9 cellular contexts compared by ENCODE assay signal in genomic region chr1:226029093-226029496, GRCh38. TPM values are rescaled to one million over a fixed set of nuclear protein-coding genes. Genes with fewer than 3 reads are reported as not detected.
DNase-seq lines count a peak whose midpoint lies in the region; ATAC-seq and TF ChIP-seq lines count a peak whose summit lies in the region.
"Had no signal": no experiment of that assay in that cellular context is flagged by ENCODE, and none has a peak within 500 bp of the region (broad histone marks: within the 10 kb centered on the region; RNA-seq: fewer than 3 reads in every experiment).

No MANE protein-coding gene starts in this region.

- in situ Hi-C loops in G401 (cut with HindIII; ENCODE audit: low sequenced_read_pairs) = no loop called here

- H3K18ac ChIP-seq in H9 (ENCODE audit: insufficient read length, low read depth, low read length) = no peak overlapping the region

- no peak overlapping the region for H4K8ac ChIP-seq in H9 (replicated peaks; ENCODE audit: insufficient read length, low read depth, low read length)

- H3K56ac ChIP-seq in H9 (ENCODE audit: insufficient read length, low read depth, low read length) = no peak overlapping the region

- DNase-seq in GM12865 (ENCODE audit: low read depth) = peak; percentile 79
- DNase-seq in colonic mucosa = peak; percentile 75
- DNase-seq in H9 = no peak
- DNase-seq in NCI-H2196 (lab: John Stamatoyannopoulos, UW; ENCODE audit: unreplicated experiment) = no peak
- DNase-seq in G401 (ENCODE audit: low spot score) = no peak
- DNase-seq in NCI-H187 (lab: John Stamatoyannopoulos, UW) = no peak
- DNase-seq: MG63 had no signal

- H3K27me3 ChIP-seq in colonic mucosa (no peaks in the 10 kb centered on the region), H9 (ENCODE audit: insufficient read depth, low read length) (no peaks in the 10 kb centered on the region)
- H3K27me3 ChIP-seq: MG63 had no signal

- peaks cover 1% of the 10 kb centered on the region for H3K27me3 Mint-ChIP-seq in H9 (ENCODE audit: low read depth)

- H3K4me2 ChIP-seq in H9 (ENCODE audit: insufficient read depth, insufficient read length, low read length) = no peak overlapping the region

- peak overlapping the region; percentile 80 for H3K27ac ChIP-seq in colonic mucosa
- no peak overlapping the region for H3K27ac ChIP-seq in H9 (ENCODE audit: insufficient read length, low read depth, low read length)

- WGBS in H9 (ENCODE audit: extremely low coverage, insufficient read length, low lambda C conversion rate) = no CpG with 5 or more reads among the region's 7 CpGs

- H3K23me2 ChIP-seq in H9 (ENCODE audit: insufficient read length, low read depth, low read length, poor library complexity, severe bottlenecking) = no peaks in the 10 kb centered on the region

- no peak overlapping the region for H3K4ac ChIP-seq in H9 (ENCODE audit: low read depth, low read length)

- H3K23ac ChIP-seq in H9 (ENCODE audit: insufficient read length, low read depth, low read length) = no peak overlapping the region

- no peak overlapping the region for H2BK20ac ChIP-seq in H9 (ENCODE audit: low read depth, low read length, poor library complexity, severe bottlenecking)

- no peaks in the 10 kb centered on the region for H3K79me1 ChIP-seq in H9 (ENCODE audit: insufficient read depth, low read depth, low read length, poor library complexity, severe bottlenecking)

- no peaks in the 10 kb centered on the region for H3K9me3 Mint-ChIP-seq in H9

- TF ChIP-seq CTCF in GM12865 (IDR thresholded peaks at IDR 0.05; ENCODE audit: insufficient read depth, low read depth, low read length, missing control alignments) (no peak), colonic mucosa (IDR thresholded peaks at IDR 0.05) (no peak), H9 (conservative IDR thresholded peaks at IDR 0.05) (no peak)

- H3K36me3 ChIP-seq in colonic mucosa = no peaks in the 10 kb centered on the region
- H3K36me3 ChIP-seq: MG63 had no signal

- intact Hi-C loops in colonic mucosa (cut with DNase I) = no loop called here

- no peak overlapping the region for H3K27ac Mint-ChIP-seq in H9

- no peaks in the 10 kb centered on the region; a peak in 1 of 4 replicates for H3K4me1 Mint-ChIP-seq in H9

- no peak overlapping the region for H2BK5ac ChIP-seq in H9 (ENCODE audit: insufficient read length, low read length)

- no peak overlapping the region for H2BK15ac ChIP-seq in H9 (ENCODE audit: low read depth, low read length)

- no peaks in the 10 kb centered on the region for H3K36me3 Mint-ChIP-seq in H9 (ENCODE audit: insufficient read depth in 1 of 3, low read depth in 3 of 3)

- H3K4me1 ChIP-seq in colonic mucosa (peaks cover 18% of the 10 kb centered on the region), H9 (ENCODE audit: insufficient read depth, low read length) (no peaks in the 10 kb centered on the region)

- H4K20me1 ChIP-seq in H9 (ENCODE audit: control insufficient read depth, insufficient read depth, insufficient read length) = no peaks in the 10 kb centered on the region

- H4K5ac ChIP-seq in H9 (ENCODE audit: insufficient read length, low read depth, low read length) = no peak overlapping the region

- H2BK120ac ChIP-seq in H9 (ENCODE audit: low read depth, low read length, poor library complexity, severe bottlenecking) = no peak overlapping the region

- H2AK5ac ChIP-seq in H9 (ENCODE audit: insufficient read length, low read length) = no peak overlapping the region

- H3K79me2 ChIP-seq in H9 (ENCODE audit: insufficient read depth, low read length) = no peaks in the 10 kb centered on the region

- ATAC-seq in GM21447 (IDR thresholded peaks at IDR 0.05; ENCODE audit: unreplicated experiment) (peak; percentile 88), HG03457 (IDR thresholded peaks at IDR 0.05; ENCODE audit: unreplicated experiment) (peak; percentile 77)

- H4K91ac ChIP-seq in H9 (ENCODE audit: insufficient read length, low read depth, low read length) = no peak overlapping the region

- H3K14ac ChIP-seq in H9 (ENCODE audit: insufficient read depth, low read length) = no peak overlapping the region

- H3K4me3 ChIP-seq in GM12865 (ENCODE audit: low read depth, low read length) (no peak overlapping the region), colonic mucosa (no peak overlapping the region)
- H3K4me3 ChIP-seq: MG63 had no signal

- no peak overlapping the region for H3T11ph ChIP-seq in H9 (ENCODE audit: low read length)

- H2BK12ac ChIP-seq in H9 (ENCODE audit: insufficient read length, low read depth, low read length) = no peak overlapping the region

- no peak overlapping the region for H2AFZ ChIP-seq in H9 (ENCODE audit: low read length)

- H3K9me3 ChIP-seq in colonic mucosa (no peaks in the 10 kb centered on the region), H9 (ENCODE audit: control insufficient read depth, low read depth, low read length) (no peaks in the 10 kb centered on the region)
- H3K9me3 ChIP-seq: MG63 had no signal

- H3K9ac ChIP-seq in colonic mucosa (ENCODE audit: low read depth in 2 of 2, low read length in 2 of 2) (peak overlapping the region in 1 of 2 donors; percentile 51), H9 (ENCODE audit: extremely low read depth, insufficient read length, low read length) (no peak overlapping the region)

- H3K4me3 Mint-ChIP-seq in H9 = no peak overlapping the region

RNA-seq across cellular contexts. Expression of gene SDE2, which starts 30.0 kb away (rescaled TPM):
- total RNA-seq in colonic mucosa = 10 to 100 TPM; 12.9 to 19.8 TPM
- 20.5 and 21.7 TPM in 2 replicates for total RNA-seq in H9 (2021)
- total RNA-seq in G401 (2014; rRNA removed; shearing (Covaris generic)) = 13.5 and 22.1 TPM in 2 replicates

RNA-seq across cellular contexts. Expression of gene H3-3A, which starts 33.4 kb away (rescaled TPM):
- 100 to 1,000 TPM; 680 to 810 TPM for total RNA-seq in colonic mucosa
- 1,129 and 1,182 TPM in 2 replicates for total RNA-seq in H9 (2021)
- total RNA-seq in G401 (2014; rRNA removed; shearing (Covaris generic)) = 250 and 310 TPM in 2 replicates

Comparison
In these comparisons a context has a peak if more than half of its experiments do, and no peak if none do; other contexts are left out.
1. DNase-seq: peak in GM12865 (single experiment) and colonic mucosa (single experiment); none in H9 (single experiment), NCI-H2196 (single experiment), G401 (single experiment) and NCI-H187 (0 of 2).